Comparison of ENCODE assay signal across 8 cellular contexts in the genomic region with DNA sequence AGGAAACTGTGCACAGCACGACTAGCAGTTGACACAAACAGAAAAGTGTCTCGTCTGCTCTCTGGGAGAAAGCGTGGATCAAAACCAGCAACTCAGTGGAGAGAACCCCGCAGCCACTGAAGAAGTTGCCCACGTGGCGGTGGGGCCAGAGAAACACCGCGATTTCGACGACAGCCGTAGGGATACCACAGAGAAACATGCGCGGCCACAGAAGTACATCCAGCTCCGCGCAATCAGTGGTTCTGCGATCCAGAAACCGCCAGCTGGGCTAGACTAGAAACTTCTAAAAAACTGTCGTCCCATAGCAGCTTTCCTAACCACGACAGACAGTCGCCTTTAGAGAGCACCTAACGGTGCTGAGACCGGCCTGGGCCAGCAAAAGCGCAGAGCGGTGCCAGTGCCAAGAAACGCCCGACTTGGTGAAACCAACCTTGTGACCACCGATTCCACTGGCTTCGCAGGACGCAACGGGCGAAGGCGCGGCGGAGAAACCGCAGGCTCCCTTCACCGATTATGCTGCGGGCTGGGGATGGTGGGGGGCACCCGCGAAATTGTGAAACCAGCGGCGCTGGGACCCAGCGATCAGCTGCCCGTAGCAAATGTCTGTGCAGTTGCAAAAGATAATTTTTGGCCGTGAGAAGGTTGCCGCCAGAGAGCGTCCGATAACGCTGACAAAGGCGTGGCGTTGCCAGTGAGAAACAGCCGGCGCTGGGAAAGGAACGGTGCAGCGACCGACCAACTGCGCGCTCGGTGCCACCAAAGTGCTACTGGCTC. TPM values are rescaled to one million over a fixed set of nuclear protein-coding genes. Genes with fewer than 3 reads are reported as not detected.
DNase-seq lines count a peak whose midpoint lies in the region; ATAC-seq and TF ChIP-seq lines count a peak whose summit lies in the region.

No MANE protein-coding gene starts in this region.

- H3K27ac ChIP-seq in lung (ENCODE audit: low read depth in 1 of 2, low read length in 1 of 2), result peak overlapping the region; percentile 80 to 99

- peaks cover 0 to 8% of the 10 kb centered on the region in 2 donors for H3K4me1 ChIP-seq in lung (ENCODE audit: control insufficient read depth in 2 of 2, insufficient read depth in 2 of 2, low read length in 2 of 2)

- ATAC-seq in GM18520 (IDR thresholded peaks at IDR 0.05; ENCODE audit: unreplicated experiment), result peak; percentile 28
- ATAC-seq in HG03066 (IDR thresholded peaks at IDR 0.05; ENCODE audit: low read depth, unreplicated experiment), result peak; percentile 25
- peak; percentile 13 for ATAC-seq in lung (ENCODE audit: insufficient read depth, low FRiP score)

- peak overlapping the region; percentile 36 for H3K4me3 ChIP-seq in lung

- H3K9me3 ChIP-seq in lung (ENCODE audit: control insufficient read depth in 2 of 2, insufficient read depth in 1 of 2, low read length in 1 of 2), result peaks cover 0 to 1% of the 10 kb centered on the region in 2 donors

- no peak for DNase-seq in AG09319 (ENCODE audit: extremely low read depth, low read depth)
- peak; percentile 89 for DNase-seq in NCI-H2196 (lab: John Stamatoyannopoulos, UW; ENCODE audit: unreplicated experiment)
- peak; percentile 58 for DNase-seq in activated CD4-positive, CD25-positive, alpha-beta regulatory T cell treated with anti-CD3 and anti-CD28 coated beads, Interleukin-2, amount 50 U/mL, for 72 hours
- peak; percentile 69 for DNase-seq in dedifferentiated amniotic fluid mesenchymal stem cell (ENCODE audit: extremely low spot score)
- peak; percentile 75 for DNase-seq in lung (ENCODE audit: low spot score)
- peak; percentile 63 to 67 for DNase-seq in stimulated activated CD8-positive, alpha-beta memory T cell treated with anti-CD3 and anti-CD28 coated beads, Interleukin-15, amount 100 ng/mL, for 48 hours (ENCODE audit: low read depth in 2 of 2)

- TF ChIP-seq CTCF in AG09319 (IDR thresholded peaks at IDR 0.05; ENCODE audit: low read depth, low read length), result peak; percentile 25
- TF ChIP-seq CTCF in lung (IDR thresholded peaks at IDR 0.05; ENCODE audit: control extremely low read depth, extremely low read depth), result no peak

- 2 to 4% methylated on average over 58 of the region's 58 CpGs for WGBS in lung, 2 donors

- H3K36me3 ChIP-seq in lung (ENCODE audit: control insufficient read depth in 2 of 2, insufficient read depth in 2 of 2, low read length in 2 of 2), result no peaks in the 10 kb centered on the region

- H3K27me3 ChIP-seq in lung (ENCODE audit: control insufficient read depth, insufficient read depth), result no peaks in the 10 kb centered on the region

RNA-seq across cellular contexts. Expression of gene ANXA2R, which starts 2.7 kb away (rescaled TPM):
- total RNA-seq in lung, result 1 to 10 TPM; 4.0 to 5.2 TPM
- polyA plus RNA-seq in lung, result 1 to 10 TPM; 4.4 to 5.2 TPM
